In genomic region chr11:124882339-124883071, GRCh38 we compare ENCODE assay signal across 15 cellular contexts. TPM values are rescaled to one million over a fixed set of nuclear protein-coding genes. Genes with fewer than 3 reads are reported as not detected.
DNase-seq lines count a peak whose midpoint lies in the region; ATAC-seq and TF ChIP-seq lines count a peak whose summit lies in the region.
"Had no signal": no experiment of that assay in that cellular context is flagged by ENCODE, and none has a peak within 500 bp of the region (broad histone marks: within the 10 kb centered on the region; RNA-seq: fewer than 3 reads in every experiment).

No MANE protein-coding gene starts in this region.

- H3K27ac Mint-ChIP-seq in WTC11 = no peak overlapping the region
- H3K27ac Mint-ChIP-seq: activated naive CD4-positive, alpha-beta T cell treated with anti-CD3 and anti-CD28 coated beads, Interleukin-2, amount 50 U/mL, for 72 hours; T-helper 1 cell treated with Interleukin-12 subunit alpha and Interleukin-12 subunit beta and Interleukin-4 antibody, amounts not matched to agents 30 μg/mL and 1 μg/mL, for 36 hours had no signal

- peaks cover 19% of the 10 kb centered on the region for H3K4me1 Mint-ChIP-seq in WTC11

- no peaks in the 10 kb centered on the region for H3K36me3 Mint-ChIP-seq in WTC11
- H3K36me3 Mint-ChIP-seq: activated naive CD4-positive, alpha-beta T cell treated with anti-CD3 and anti-CD28 coated beads, Interleukin-2, amount 50 U/mL, for 72 hours had no signal

- no peak overlapping the region for H3K4me3 Mint-ChIP-seq in WTC11
- H3K4me3 Mint-ChIP-seq: T-helper 1 cell treated with Interleukin-12 subunit alpha and Interleukin-12 subunit beta and Interleukin-4 antibody, amounts not matched to agents 30 μg/mL and 1 μg/mL, for 36 hours had no signal

- CTCF ChIA-PET in WTC11 (lab: Charles Lee) = interaction anchor here (1.0 to 2.6 kb wide), 3 partner anchors 17 to 89 kb away, joined by 3 to 10 read pairs (median 6); partner anchors contain the start of gene ROBO3

- H3K27me3 Mint-ChIP-seq in WTC11 (ENCODE audit: low read depth) = peaks cover 28% of the 10 kb centered on the region

- POLR2A ChIA-PET in WTC11 (lab: Charles Lee) = no interaction called here

- peak; percentile 9 for DNase-seq in 8988T
- no peak for DNase-seq in WTC11 (ENCODE audit: low spot score)
- peak; percentile 30 for DNase-seq in fibroblast of peridontal ligament (ENCODE audit: extremely low read depth)
- peak; percentile 67 for DNase-seq in myocyte (ENCODE audit: low read depth)
- DNase-seq in NCI-H1105 treated with DMSO at 0.1 percent for 48 hours (lab: John Stamatoyannopoulos, UW) = no peak
- DNase-seq: activated CD8-positive, alpha-beta memory T cell treated with anti-CD3 and anti-CD28 coated beads for 24 hours; effector CD4-positive, alpha-beta T cell; hippocampal formation; KBM-7; retina had no signal

- TF ChIP-seq CTCF in WTC11 (IDR thresholded peaks at IDR 0.05) = no peak

- H3K9me3 Mint-ChIP-seq in WTC11 = no peaks in the 10 kb centered on the region
- H3K9me3 Mint-ChIP-seq: activated naive CD4-positive, alpha-beta T cell treated with anti-CD3 and anti-CD28 coated beads, Interleukin-2, amount 50 U/mL, for 72 hours; T-helper 1 cell treated with Interleukin-12 subunit alpha and Interleukin-12 subunit beta and Interleukin-4 antibody, amounts not matched to agents 30 μg/mL and 1 μg/mL, for 36 hours had no signal

- ATAC-seq in WTC11 = peak; percentile 63
- no peak for ATAC-seq in HG03469 (IDR thresholded peaks at IDR 0.05; ENCODE audit: unreplicated experiment)
- no peak for ATAC-seq in GM21737 (IDR thresholded peaks at IDR 0.05; ENCODE audit: unreplicated experiment)
- ATAC-seq in GM21786 (IDR thresholded peaks at IDR 0.05; ENCODE audit: unreplicated experiment) = no peak
- ATAC-seq: activated naive CD4-positive, alpha-beta T cell treated with anti-CD3 and anti-CD28 coated beads, Interleukin-2, amount 50 U/mL, for 72 hours had no signal

TF ChIP-seq in WTC11, 78 proteins besides CTCF, POLR2A, EP300 and RAD21:
- TF ChIP-seq PREB (CRISPR knock-in tag; IDR thresholded peaks at IDR 0.05; ENCODE audit: borderline replicate concordance) (0 out of 2 replicates have a peak, but pooled peaks have one; percentile 14), NR1H2 (CRISPR knock-in tag; IDR thresholded peaks at IDR 0.05) (no peak)

RNA-seq across cellular contexts. Expression of gene ROBO4, which starts 15.2 kb away (rescaled TPM):
- 0.07 to 0.13 TPM (median 0.09 TPM) in 3 replicates for total RNA-seq in WTC11 (2021)
- total RNA-seq in myocyte = 3.4 and 10.5 TPM in 2 replicates
- 6.1 TPM for polyA plus RNA-seq in myocyte (2012)
- total RNA-seq: activated naive CD4-positive, alpha-beta T cell treated with anti-CD3 and anti-CD28 coated beads, Interleukin-2, amount 50 U/mL, for 72 hours had no signal

RNA-seq across cellular contexts. Expression of gene ROBO3, which starts 17.3 kb away (rescaled TPM):
- 21.3 to 27.5 TPM (median 25.3 TPM) in 3 replicates for total RNA-seq in WTC11 (2021)
- total RNA-seq in myocyte = 14.1 and 17.0 TPM in 2 replicates
- polyA plus RNA-seq in myocyte (2012) = 10.9 TPM

RNA-seq across cellular contexts. Expression of gene HEPN1, which starts 36.5 kb away (rescaled TPM):
- total RNA-seq in WTC11 (2021) (not detected in 3 replicates), myocyte (not detected in 2 replicates)
- polyA plus RNA-seq in myocyte (2012) = not detected
- total RNA-seq: activated naive CD4-positive, alpha-beta T cell treated with anti-CD3 and anti-CD28 coated beads, Interleukin-2, amount 50 U/mL, for 72 hours had no signal

RNA-seq across cellular contexts. Expression of gene HEPACAM, which starts 53.3 kb away (rescaled TPM):
- total RNA-seq in WTC11 (2021) (not detected in 3 replicates), myocyte (not detected in 2 replicates)
- polyA plus RNA-seq in myocyte (2012) = not detected
- total RNA-seq: activated naive CD4-positive, alpha-beta T cell treated with anti-CD3 and anti-CD28 coated beads, Interleukin-2, amount 50 U/mL, for 72 hours had no signal

Comparison
In these comparisons a context has a peak if more than half of its experiments do, and no peak if none do; other contexts are left out.
1. DNase-seq: peak in 8988T (single experiment), fibroblast of peridontal ligament (single experiment) and myocyte (single experiment); none in WTC11 (single experiment) and NCI-H1105 treated with DMSO at 0.1 percent for 48 hours (single experiment).